ENCODE assay signal across 13 cellular contexts in the genomic region with DNA sequence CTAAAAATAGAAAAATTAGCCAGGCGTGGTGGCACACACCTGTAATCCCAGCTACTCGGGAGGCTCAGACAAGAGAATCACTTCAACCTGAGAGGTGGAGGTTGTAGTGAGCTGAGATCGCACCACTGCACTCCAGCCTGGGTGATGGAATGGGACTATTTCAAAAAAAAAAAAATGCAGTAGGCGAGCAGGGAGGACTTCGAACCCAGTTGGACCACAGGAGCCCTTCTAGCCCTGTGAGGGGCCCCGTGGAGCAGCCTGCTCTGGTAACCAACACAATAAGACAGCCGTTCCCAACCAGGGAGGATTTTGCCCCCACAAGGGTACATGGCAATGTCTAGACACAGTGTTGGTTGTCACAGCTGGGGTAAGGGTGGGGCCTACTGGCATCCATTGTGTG.
DNase-seq lines count a peak whose midpoint lies in the region; ATAC-seq, FAIRE-seq and TF ChIP-seq lines count a peak whose summit lies in the region.
"Had no signal": no experiment of that assay in that cellular context is flagged by ENCODE, and none has a peak within 500 bp of the region (broad histone marks: within the 10 kb centered on the region; RNA-seq: fewer than 3 reads in every experiment).

No MANE protein-coding gene starts in this region.

- TF ChIP-seq RAD21 in HepG2 (CRISPR knock-in tag; IDR thresholded peaks at IDR 0.05) (no peak), neural cell (conservative IDR thresholded peaks at IDR 0.05) (no peak)

- no peak for TF ChIP-seq POLR2A in HepG2 (IDR thresholded peaks at IDR 0.05; ENCODE audit: insufficient read depth in 1 of 2, low read depth in 2 of 2, low read length in 2 of 2)
- TF ChIP-seq POLR2A in right lobe of liver (IDR thresholded peaks at IDR 0.05), result no peak

- no peak for TF ChIP-seq CTCF in HepG2 (CRISPR knock-in tag; IDR thresholded peaks at IDR 0.05)
- TF ChIP-seq CTCF in right lobe of liver (IDR thresholded peaks at IDR 0.05), result no peak
- no peak for TF ChIP-seq CTCF in neural cell (IDR thresholded peaks at IDR 0.05; ENCODE audit: poor library complexity, severe bottlenecking)

- no peak overlapping the region for H3K27ac ChIP-seq in right cardiac atrium (ENCODE audit: low read length)
- no peak overlapping the region for H3K27ac ChIP-seq in HepG2 (ENCODE audit: extremely low read length, insufficient read depth, low read length)
- H3K27ac ChIP-seq in right lobe of liver, result no peak overlapping the region
- peak overlapping the region; percentile 66 for H3K27ac ChIP-seq in neural cell (ENCODE audit: low read length)
- H3K27ac ChIP-seq: 22Rv1 had no signal

- H3K9me2 ChIP-seq in neural cell (ENCODE audit: insufficient read depth, low read length), result no peaks in the 10 kb centered on the region

- no peak for ATAC-seq in Right ventricle myocardium superior (ENCODE audit: poor library complexity)
- no peak for ATAC-seq in right cardiac atrium
- peak; percentile 53 for ATAC-seq in HepG2
- no peak for ATAC-seq in right lobe of liver

- H3F3A ChIP-seq in neural cell (ENCODE audit: insufficient read depth, low read length, poor library complexity, severe bottlenecking), result no peaks in the 10 kb centered on the region

- CTCF ChIA-PET in HepG2 (lab: Yijun Ruan, JAX; ENCODE audit: low intra/inter-chr PET ratio, low total read pairs), result no interaction called here

- H3K4me3 ChIP-seq in right cardiac atrium (ENCODE audit: low read length) (no peak overlapping the region), HepG2 (replicated peaks in 1 of 3; ENCODE audit: insufficient read depth in 1 of 3, low read depth in 2 of 3, low read length in 3 of 3) (no peak overlapping the region), right lobe of liver (no peak overlapping the region), neural cell (ENCODE audit: low read length) (peak overlapping the region; percentile 13)

- DNase-seq in Right ventricle myocardium superior (peak; percentile 26), right cardiac atrium (no peak), HepG2 (ENCODE audit: low spot score) (peak; percentile 13), right lobe of liver (no peak), foreskin melanocyte (no peak)
- DNase-seq in stimulated activated CD4-positive, alpha-beta T cell treated with anti-CD3 and anti-CD28 coated beads, Interleukin-4, amount 100 ng/mL, for 24 hours, result no peak
- DNase-seq: CD4-positive, CD25-positive, alpha-beta regulatory T cell; DMS53; GOT3; H9 had no signal

- POLR2A ChIA-PET in HepG2 (lab: Yijun Ruan, JAX), result no interaction called here

- H4K20me1 ChIP-seq in HepG2 (ENCODE audit: insufficient read depth, low read length) (no peaks in the 10 kb centered on the region; the same call in 1 of the 2 replicates), neural cell (ENCODE audit: insufficient read depth) (no peaks in the 10 kb centered on the region)

- H3K27me3 ChIP-seq in right cardiac atrium (ENCODE audit: control insufficient read depth, insufficient read depth) (no peaks in the 10 kb centered on the region), HepG2 (ENCODE audit: control insufficient read depth in 1 of 2, insufficient read depth in 2 of 2, low read length in 2 of 2) (no peaks in the 10 kb centered on the region), right lobe of liver (no peaks in the 10 kb centered on the region), neural cell (ENCODE audit: insufficient read depth, low read depth, low read length) (no peaks in the 10 kb centered on the region)

- intact Hi-C loops in Right ventricle myocardium superior (cut with DNase I), result no loop called here
- intact Hi-C loops in right cardiac atrium (cut with DNase I), result no loop called here
- intact Hi-C loops in HepG2 (cut with micrococcal nuclease; ENCODE audit: unreplicated experiment), result no loop called here
- intact Hi-C loops in right lobe of liver (cut with DNase I), result no loop called here

- no peak overlapping the region for H3K9ac ChIP-seq in HepG2 (ENCODE audit: insufficient read depth, low read depth, low read length)
- H3K9ac ChIP-seq in neural cell (ENCODE audit: low read length), result no peak overlapping the region

- H3K4me2 ChIP-seq in HepG2 (ENCODE audit: low read depth, low read length), result no peak overlapping the region
- no peak overlapping the region for H3K4me2 ChIP-seq in neural cell (ENCODE audit: low read length)

- H3K36me3 ChIP-seq in HepG2 (replicated peaks in 1 of 2; ENCODE audit: control insufficient read depth in 1 of 2, insufficient read depth in 2 of 2, low read length in 2 of 2) (peaks cover 15 to 26% of the 10 kb centered on the region in 2 experiments; a peak in 4 of 5 replicates), right lobe of liver (peaks cover 0 to 11% (median 5%) of the 10 kb centered on the region in 4 donors), neural cell (ENCODE audit: insufficient read depth, low read length) (no peaks in the 10 kb centered on the region)

- WGBS in right cardiac atrium, result 91% methylated on average over 7 of the region's 7 CpGs
- WGBS in HepG2 (ENCODE audit: low lambda C conversion rate), result 62% methylated on average over 7 of the region's 7 CpGs
- WGBS in right lobe of liver (ENCODE audit: insufficient coverage, low coverage, low lambda C conversion rate, missing lambda C conversion rate), result 100% methylated on average over 2 of the region's 7 CpGs

- no TSS peak for BruUV-seq in HepG2 (replicated peaks; lab: Mats Ljungman, UMichigan)

- FAIRE-seq in HepG2 (lab: Jason Lieb, UNC), result no peak
- FAIRE-seq: GM19239 had no signal

- H2AFZ ChIP-seq in HepG2 (ENCODE audit: low read length), result no peak overlapping the region
- no peak overlapping the region for H2AFZ ChIP-seq in neural cell (ENCODE audit: low read depth, low read length)

- peaks cover 11% of the 10 kb centered on the region for H3K4me1 ChIP-seq in right cardiac atrium (ENCODE audit: control insufficient read depth, insufficient read depth, low read length)
- peaks cover 31% of the 10 kb centered on the region for H3K4me1 ChIP-seq in HepG2 (ENCODE audit: insufficient read depth, low read length)
- H3K4me1 ChIP-seq in right lobe of liver, result no peaks in the 10 kb centered on the region

- no peaks in the 10 kb centered on the region for H3K79me2 ChIP-seq in HepG2 (ENCODE audit: insufficient read depth, low read length)
- no peaks in the 10 kb centered on the region for H3K79me2 ChIP-seq in neural cell (replicated peaks; ENCODE audit: insufficient read depth, low read length)

- H3K9me3 ChIP-seq in right cardiac atrium (ENCODE audit: control insufficient read depth, low read length) (no peaks in the 10 kb centered on the region), HepG2 (ENCODE audit: low read length) (no peaks in the 10 kb centered on the region), right lobe of liver (no peaks in the 10 kb centered on the region), neural cell (ENCODE audit: low read length) (no peaks in the 10 kb centered on the region)

- no peak for TF ChIP-seq EP300 in HepG2 (IDR thresholded peaks at IDR 0.05; ENCODE audit: low read depth in 2 of 2, low read length in 2 of 2)
- no peak for TF ChIP-seq EP300 in HepG2 (CRISPR knock-in tag; IDR thresholded peaks at IDR 0.05; ENCODE audit: borderline replicate concordance)
- TF ChIP-seq EP300 in neural cell (conservative IDR thresholded peaks at IDR 0.05; ENCODE audit: poor library complexity, severe bottlenecking), result no peak

- in situ Hi-C loops in HepG2 (cut with HindIII; ENCODE audit: extremely low pct_ligation_motif_present, low pct_unique_long_range_greater_than_20kb), result no loop called here

TF ChIP-seq in HepG2, 621 proteins besides CTCF, POLR2A, EP300 and RAD21 (continues in another document):
- TF ChIP-seq KMT2A (CRISPR knock-in tag; IDR thresholded peaks at IDR 0.05) (no peak), FOXA3 (CRISPR knock-in tag; IDR thresholded peaks at IDR 0.05) (no peak)

TF ChIP-seq in neural cell, 6 proteins besides CTCF, POLR2A, EP300 and RAD21:
- no peak for TF ChIP-seq TAF1 (IDR thresholded peaks at IDR 0.05; ENCODE audit: low read depth)
- TF ChIP-seq, protein P1, sequence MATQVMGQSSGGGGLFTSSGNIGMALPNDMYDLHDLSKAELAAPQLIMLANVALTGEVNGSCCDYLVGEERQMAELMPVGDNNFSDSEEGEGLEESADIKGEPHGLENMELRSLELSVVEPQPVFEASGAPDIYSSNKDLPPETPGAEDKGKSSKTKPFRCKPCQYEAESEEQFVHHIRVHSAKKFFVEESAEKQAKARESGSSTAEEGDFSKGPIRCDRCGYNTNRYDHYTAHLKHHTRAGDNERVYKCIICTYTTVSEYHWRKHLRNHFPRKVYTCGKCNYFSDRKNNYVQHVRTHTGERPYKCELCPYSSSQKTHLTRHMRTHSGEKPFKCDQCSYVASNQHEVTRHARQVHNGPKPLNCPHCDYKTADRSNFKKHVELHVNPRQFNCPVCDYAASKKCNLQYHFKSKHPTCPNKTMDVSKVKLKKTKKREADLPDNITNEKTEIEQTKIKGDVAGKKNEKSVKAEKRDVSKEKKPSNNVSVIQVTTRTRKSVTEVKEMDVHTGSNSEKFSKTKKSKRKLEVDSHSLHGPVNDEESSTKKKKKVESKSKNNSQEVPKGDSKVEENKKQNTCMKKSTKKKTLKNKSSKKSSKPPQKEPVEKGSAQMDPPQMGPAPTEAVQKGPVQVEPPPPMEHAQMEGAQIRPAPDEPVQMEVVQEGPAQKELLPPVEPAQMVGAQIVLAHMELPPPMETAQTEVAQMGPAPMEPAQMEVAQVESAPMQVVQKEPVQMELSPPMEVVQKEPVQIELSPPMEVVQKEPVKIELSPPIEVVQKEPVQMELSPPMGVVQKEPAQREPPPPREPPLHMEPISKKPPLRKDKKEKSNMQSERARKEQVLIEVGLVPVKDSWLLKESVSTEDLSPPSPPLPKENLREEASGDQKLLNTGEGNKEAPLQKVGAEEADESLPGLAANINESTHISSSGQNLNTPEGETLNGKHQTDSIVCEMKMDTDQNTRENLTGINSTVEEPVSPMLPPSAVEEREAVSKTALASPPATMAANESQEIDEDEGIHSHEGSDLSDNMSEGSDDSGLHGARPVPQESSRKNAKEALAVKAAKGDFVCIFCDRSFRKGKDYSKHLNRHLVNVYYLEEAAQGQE (IDR thresholded peaks at IDR 0.05; ENCODE audit: borderline replicate concordance), result no peak
- no peak for TF ChIP-seq POLR2AphosphoS5 (IDR thresholded peaks at IDR 0.05)
- no peak for TF ChIP-seq SMC3 (conservative IDR thresholded peaks at IDR 0.05; ENCODE audit: poor library complexity)
- TF ChIP-seq EZH2 (IDR thresholded peaks at IDR 0.05; ENCODE audit: borderline replicate concordance, insufficient read depth, low read length, poor library complexity, severe bottlenecking), result no peak
- TF ChIP-seq MXI1 (conservative IDR thresholded peaks at IDR 0.05; ENCODE audit: poor library complexity, severe bottlenecking), result no peak

Comparison
In these comparisons a context has a peak if more than half of its experiments do, and no peak if none do; other contexts are left out.
1. DNase-seq: peak in Right ventricle myocardium superior (single experiment) and HepG2 (single experiment); none in right cardiac atrium (0 of 3), right lobe of liver (0 of 3), stimulated activated CD4-positive, alpha-beta T cell treated with anti-CD3 and anti-CD28 coated beads, Interleukin-4, amount 100 ng/mL, for 24 hours (single experiment) and foreskin melanocyte (single experiment).